20 cellular contexts compared by ENCODE assay signal in genomic region chr1:212957546-212957945, GRCh38. TPM values are rescaled to one million over a fixed set of nuclear protein-coding genes. Genes with fewer than 3 reads are reported as not detected.
DNase-seq lines count a peak whose midpoint lies in the region; ATAC-seq, FAIRE-seq and TF ChIP-seq lines count a peak whose summit lies in the region.
"Had no signal": no experiment of that assay in that cellular context is flagged by ENCODE, and none has a peak within 500 bp of the region (broad histone marks: within the 10 kb centered on the region; RNA-seq: fewer than 3 reads in every experiment).

No MANE protein-coding gene starts in this region.

- H2BK20ac ChIP-seq in IMR-90 (ENCODE audit: low read depth, low read length) (no peak overlapping the region), H1 (ENCODE audit: low read length) (no peak overlapping the region)

- H4K8ac ChIP-seq in IMR-90 (ENCODE audit: low read depth in 2 of 2, low read length in 2 of 2) (peak overlapping the region in 1 of 2 experiments; percentile 47; a peak in 1 of 4 replicates), H1 (ENCODE audit: extremely low read depth, insufficient read depth, low read length) (no peak overlapping the region)

- BruUV-seq in IMR-90 (replicated peaks; lab: Mats Ljungman, UMichigan): no TSS peak

- H2AK9ac ChIP-seq in IMR-90 (replicated peaks; ENCODE audit: low read depth, low read length, poor library complexity): no peak overlapping the region

- in situ Hi-C loops in IMR-90 (cut with MboI; ENCODE audit: low sequenced_read_pairs): no loop called here

- H3K9me3 ChIP-seq in IMR-90 (ENCODE audit: control insufficient read depth, insufficient read depth, low read length) (no peaks in the 10 kb centered on the region), H1 (ENCODE audit: insufficient read depth in 2 of 2, low read depth in 1 of 2, low read length in 1 of 2) (no peaks in the 10 kb centered on the region), thyroid gland (no peaks in the 10 kb centered on the region), esophagus muscularis mucosa (no peaks in the 10 kb centered on the region)

- CTCF ChIA-PET in IMR-90 (lab: Yijun Ruan, JAX): interaction anchor here (1.1 to 1.5 kb wide), 2 partner anchors 9 to 112 kb away, joined by 3 to 4 read pairs; no protein-coding TSS in a partner anchor
- CTCF ChIA-PET in H1 (lab: Charles Lee; ENCODE audit: partially characterized antibody): interaction anchor here (0.7 to 2.3 kb wide), 10 partner anchors 10 to 69 kb away, joined by 3 to 28 read pairs (median 4); no protein-coding TSS in a partner anchor

- TF ChIP-seq POLR2A in GM12892 (IDR thresholded peaks at IDR 0.05; ENCODE audit: low read depth, low read length) (no peak), IMR-90 (IDR thresholded peaks at IDR 0.05; ENCODE audit: low read depth, low read length) (no peak), H1 (IDR thresholded peaks at IDR 0.05; ENCODE audit: control extremely low read depth in 1 of 2, low read depth in 2 of 2, low read length in 2 of 2) (no peak), thyroid gland (IDR thresholded peaks at IDR 0.05) (no peak), esophagus muscularis mucosa (IDR thresholded peaks at IDR 0.05; ENCODE audit: low read depth) (no peak)

- TF ChIP-seq CTCF in IMR-90 (conservative IDR thresholded peaks at IDR 0.05; ENCODE audit: low read depth, low read length) (no peak), H1 (IDR thresholded peaks at IDR 0.05; ENCODE audit: control extremely low read depth in 1 of 3, insufficient read depth in 1 of 3, low read depth in 1 of 3, low read length in 3 of 3) (no peak), thyroid gland (IDR thresholded peaks at IDR 0.05) (no peak), esophagus muscularis mucosa (IDR thresholded peaks at IDR 0.05) (no peak)

- H3K23ac ChIP-seq in IMR-90 (ENCODE audit: low read depth, low read length) (no peak overlapping the region), H1 (ENCODE audit: insufficient read length) (no peak overlapping the region)

- TF ChIP-seq RAD21 in IMR-90 (IDR thresholded peaks at IDR 0.05; ENCODE audit: low read length): no peak
- no peak for TF ChIP-seq RAD21 in H1 (IDR thresholded peaks at IDR 0.05 in 1 of 2, conservative IDR thresholded peaks at IDR 0.05 in 1 of 2; ENCODE audit: low read depth in 2 of 2, low read length in 2 of 2)

- peak overlapping the region; percentile 73 for H2AFZ ChIP-seq in IMR-90 (replicated peaks; ENCODE audit: low read length, poor library complexity)
- no peak overlapping the region for H2AFZ ChIP-seq in H1 (ENCODE audit: low read length)
- H2AFZ ChIP-seq: GM23248 had no signal

- H3K4me2 ChIP-seq in IMR-90 (ENCODE audit: low read depth, low read length): no peak overlapping the region
- H3K4me2 ChIP-seq in H1 (ENCODE audit: insufficient read depth in 1 of 2, low read depth in 2 of 2, low read length in 2 of 2): no peak overlapping the region

- FAIRE-seq in GM12892 (lab: Jason Lieb, UNC) (peak; percentile 17), H1 (lab: Jason Lieb, UNC) (no peak)

- H2BK5ac ChIP-seq in IMR-90 (ENCODE audit: low read depth, low read length, poor library complexity, severe bottlenecking): no peak overlapping the region
- H2BK5ac ChIP-seq in H1 (ENCODE audit: low read depth, low read length): peak overlapping the region; percentile 13; the same call in 1 of the 2 replicates

- H3K4ac ChIP-seq in IMR-90 (ENCODE audit: low read depth, low read length) (peak overlapping the region; percentile 37; the same call in 1 of the 2 replicates), H1 (replicated peaks; ENCODE audit: insufficient read length, low read depth, low read length) (no peak overlapping the region)

- H4K20me1 ChIP-seq in IMR-90 (ENCODE audit: insufficient read depth, low read length) (no peaks in the 10 kb centered on the region), H1 (replicated peaks in 1 of 2; ENCODE audit: control insufficient read depth in 1 of 2, insufficient read depth in 2 of 2, low read length in 2 of 2) (peaks cover 0 to 13% of the 10 kb centered on the region in 2 experiments)

- H3K27me3 ChIP-seq in IMR-90 (ENCODE audit: control insufficient read depth, insufficient read depth, low read length) (no peaks in the 10 kb centered on the region; the same call in 1 of the 2 replicates), H1 (replicated peaks in 1 of 4; ENCODE audit: control insufficient read depth in 3 of 4, extremely low read depth in 1 of 4, insufficient read depth in 3 of 4, low read length in 3 of 4) (no peaks in the 10 kb centered on the region), thyroid gland (no peaks in the 10 kb centered on the region), esophagus muscularis mucosa (no peaks in the 10 kb centered on the region)

- no peak overlapping the region for H3K56ac ChIP-seq in IMR-90 (ENCODE audit: extremely low read depth, insufficient read depth, low read length)
- H3K56ac ChIP-seq in H1 (replicated peaks; ENCODE audit: insufficient read length, low read depth, low read length): no peak overlapping the region

- no peak overlapping the region for H3K9ac ChIP-seq in IMR-90 (ENCODE audit: low read depth, low read length)
- no peak overlapping the region for H3K9ac ChIP-seq in H1 (replicated peaks in 1 of 4; ENCODE audit: extremely low read depth in 1 of 4, low read depth in 3 of 4, low read length in 3 of 4)
- H3K9ac ChIP-seq: GM23248 had no signal

- peaks cover 6% of the 10 kb centered on the region for H3K9me1 ChIP-seq in IMR-90 (ENCODE audit: insufficient read depth, low read length)

- no peak for DNase-seq in GM12892 (ENCODE audit: insufficient read length)
- DNase-seq in IMR-90: no peak
- DNase-seq in H1 (ENCODE audit: low read depth in 1 of 2, low spot score in 2 of 2): no peak
- peak; percentile 65 to 66 for DNase-seq in thyroid gland
- DNase-seq in hypothalamus (lab: John Stamatoyannopoulos, UW): no peak
- no peak for DNase-seq in esophagus muscularis mucosa (ENCODE audit: extremely low spot score)
- DNase-seq: Calu3; CD8-positive, alpha-beta memory T cell; DMS53; GM23248; HCEC 1CT; NCI-H1105; NCI-H146; NCI-H2029; NCI-H226; SIG-M5; T-cell had no signal

- peak overlapping the region; percentile 33; the same call in 1 of the 2 replicates for H4K91ac ChIP-seq in IMR-90 (ENCODE audit: insufficient read depth, low read depth, low read length)
- H4K91ac ChIP-seq in H1 (replicated peaks; ENCODE audit: insufficient read length, low read length): no peak overlapping the region

- no peaks in the 10 kb centered on the region for H3K23me2 ChIP-seq in H1 (ENCODE audit: low read depth, low read length)

- TF ChIP-seq EP300 in H1 (IDR thresholded peaks at IDR 0.05; ENCODE audit: borderline replicate concordance in 1 of 2, low read depth in 2 of 2, low read length in 2 of 2) (no peak), esophagus muscularis mucosa (IDR thresholded peaks at IDR 0.05) (no peak)

- POLR2A ChIA-PET in IMR-90 (lab: Charles Lee; ENCODE audit: unreplicated experiment) (no interaction called here), H1 (lab: Charles Lee; ENCODE audit: partially characterized antibody) (interaction anchor here (0.6 to 12.7 kb wide), 18 partner anchors 9 to 1519 kb away, joined by 3 to 240 read pairs (median 4); no protein-coding TSS in a partner anchor)

- H3K4me3 ChIP-seq in IMR-90 (ENCODE audit: insufficient read depth, low read depth, low read length): no peak overlapping the region
- no peak overlapping the region for H3K4me3 ChIP-seq in H1 (ENCODE audit: extremely low read depth in 1 of 4, insufficient read depth in 2 of 4, low read depth in 3 of 4, low read length in 4 of 4)
- H3K4me3 ChIP-seq in thyroid gland (replicated peaks in 1 of 3): no peak overlapping the region
- no peak overlapping the region for H3K4me3 ChIP-seq in esophagus muscularis mucosa
- H3K4me3 ChIP-seq: GM23248 had no signal

- H2BK120ac ChIP-seq in IMR-90 (ENCODE audit: low read depth, low read length) (peak overlapping the region; percentile 53; the same call in 1 of the 2 replicates), H1 (replicated peaks; ENCODE audit: low read depth, low read length) (no peak overlapping the region)

- 0 out of 2 replicates have a peak overlapping the region, but pooled peaks have one; percentile 20 for H3K14ac ChIP-seq in IMR-90 (replicated peaks; ENCODE audit: low read depth, low read length)
- H3K14ac ChIP-seq in H1 (ENCODE audit: insufficient read length): no peak overlapping the region

- ATAC-seq in IMR-90 (ENCODE audit: low read depth): no peak
- no peak for ATAC-seq in GM21381 (IDR thresholded peaks at IDR 0.05; ENCODE audit: unreplicated experiment)
- ATAC-seq: Panc1, SK-N-SH treated with all-trans-retinoic acid at 6 μM for 48 hours, T-cell had no signal

- intact Hi-C loops in IMR-90 (cut with micrococcal nuclease) (no loop called here), thyroid gland (cut with DNase I) (no loop called here), esophagus muscularis mucosa (cut with DNase I) (no loop called here)

- no peak overlapping the region for H2BK12ac ChIP-seq in H1 (ENCODE audit: low read depth, low read length)

- no peaks in the 10 kb centered on the region; a peak in 1 of 4 replicates for H3K79me1 ChIP-seq in IMR-90 (ENCODE audit: low read depth in 1 of 2, low read length in 2 of 2)
- peaks cover 13% of the 10 kb centered on the region for H3K79me1 ChIP-seq in H1 (ENCODE audit: low read depth, low read length)

- no peak overlapping the region for H3K18ac ChIP-seq in IMR-90 (ENCODE audit: low read depth, low read length)
- H3K18ac ChIP-seq in H1 (ENCODE audit: extremely low read depth, low read length): no peak overlapping the region

- H3K27ac ChIP-seq in IMR-90 (ENCODE audit: insufficient read depth, low read length) (no peak overlapping the region), H1 (ENCODE audit: low read depth, low read length) (no peak overlapping the region), thyroid gland (no peak overlapping the region), esophagus muscularis mucosa (replicated peaks in 1 of 4) (no peak overlapping the region)
- H3K27ac ChIP-seq: GM23248 had no signal

- WGBS in IMR-90 (ENCODE audit: extremely low coverage in 2 of 2, insufficient read length in 1 of 2), 2 experiments: no CpG with 5 or more reads among the region's 6 CpGs
- 93% methylated on average over 6 of the region's 6 CpGs; no CpG with 5 or more reads in 1 of the 2 experiments for WGBS in H1 (ENCODE audit: extremely low coverage in 1 of 2, insufficient coverage in 1 of 2, insufficient read length in 1 of 2, insufficient replicate concordance in 2 of 2, low coverage in 1 of 2, low lambda C conversion rate in 2 of 2, missing lambda C conversion rate in 1 of 2), 2 experiments
- WGBS in thyroid gland, 2 donors: 33 to 54% methylated on average over 6 of the region's 6 CpGs
- 88% methylated on average over 6 of the region's 6 CpGs for WGBS in esophagus muscularis mucosa

- peak overlapping the region; percentile 24; the same call in 1 of the 2 replicates for H2AK5ac ChIP-seq in IMR-90 (ENCODE audit: low read depth, low read length)
- H2AK5ac ChIP-seq in H1 (ENCODE audit: low read depth, low read length): no peak overlapping the region

- H4K5ac ChIP-seq in IMR-90 (ENCODE audit: low read depth, low read length) (no peak overlapping the region), H1 (ENCODE audit: insufficient read length, low read depth, low read length) (no peak overlapping the region)

- H3K79me2 ChIP-seq in H1 (ENCODE audit: control insufficient read depth in 1 of 2, insufficient read depth in 2 of 2, low read length in 2 of 2): peaks cover 0 to 67% of the 10 kb centered on the region in 2 experiments; a peak in 2 of 4 replicates

- H3K36me3 ChIP-seq in IMR-90 (ENCODE audit: control insufficient read depth, insufficient read depth, low read length): peaks cover 36% of the 10 kb centered on the region
- peaks cover 49 to 100% (median 86%) of the 10 kb centered on the region in 4 experiments for H3K36me3 ChIP-seq in H1 (ENCODE audit: control insufficient read depth in 2 of 4, insufficient read depth in 4 of 4, low read length in 3 of 4)
- no peaks in the 10 kb centered on the region for H3K36me3 ChIP-seq in thyroid gland
- H3K36me3 ChIP-seq in esophagus muscularis mucosa: peaks cover 0 to 8% (median 3%) of the 10 kb centered on the region in 4 donors

- dilution Hi-C loops in IMR-90 (cut with HindIII; ENCODE audit: low sequenced_read_pairs, unreplicated experiment): no loop called here

- H2BK15ac ChIP-seq in IMR-90 (ENCODE audit: low read depth, low read length) (no peak overlapping the region), H1 (ENCODE audit: low read length) (no peak overlapping the region)

- H3K4me1 ChIP-seq in IMR-90 (ENCODE audit: control insufficient read depth, insufficient read depth, low read length) (peaks cover 6% of the 10 kb centered on the region), H1 (replicated peaks in 1 of 4; ENCODE audit: control insufficient read depth in 3 of 4, insufficient read depth in 4 of 4, low read length in 3 of 4) (peaks cover 5 to 18% (median 14%) of the 10 kb centered on the region in 4 experiments), thyroid gland (no peaks in the 10 kb centered on the region), esophagus muscularis mucosa (peaks cover 0 to 3% (median 2%) of the 10 kb centered on the region in 4 donors)

RNA-seq across cellular contexts. Expression of gene VASH2, which starts 7.2 kb away (rescaled TPM):
- 35.6 TPM for polyA plus RNA-seq in GM12892 (2012; ENCODE audit: missing spikeins)
- total RNA-seq in IMR-90 (2012; rRNA removed) (0.83 and 0.90 TPM in 2 replicates), thyroid gland (1 to 10 TPM in 2 of 4 donors, under 1 TPM in 2; 0.24 to 2.0 (median 1.1) TPM), esophagus muscularis mucosa (1 to 10 TPM; 1.9 to 8.3 (median 2.6) TPM)
- polyA plus RNA-seq in IMR-90 (2012; rRNA removed) (1.1 and 1.2 TPM in 2 replicates), H1 (2011; rRNA removed) (44.0 and 51.4 TPM in 2 replicates)
- polyA plus RNA-seq in IMR-90 (2012; cell fraction: cytosol; rRNA removed): 0.82 and 1.0 TPM in 2 replicates
- 0.92 and 2.2 TPM in 2 replicates for polyA plus RNA-seq in IMR-90 (2012; cell fraction: nucleus; rRNA removed; ENCODE audit: low replicate concordance)
- 184 and 187 TPM in 2 replicates for total RNA-seq in H1 (2021; fragmentation: NEBNext Ultra II Directional; extraction: Animal tissue kit (Norgen Biotek cat#: 25700))
- 58.3 TPM for polyA plus RNA-seq in H1 (2011; cell fraction: cytosol; rRNA removed)
- 162 TPM for polyA plus RNA-seq in H1 (2011; cell fraction: nucleus; rRNA removed)
- polyA plus RNA-seq in H1 (2012, experiment 1 of 2): 80.3 to 102 TPM (median 93.1 TPM) in 4 replicates
- polyA plus RNA-seq in H1 (2012, experiment 2 of 2): 13.9 TPM
- 125 TPM for polyA plus RNA-seq in H1 (2013, experiment 1 of 2)
- 109 TPM for polyA plus RNA-seq in H1 (2013, experiment 2 of 2)
- polyA minus RNA-seq in H1 (2011; rRNA and poly(A)+ RNA removed): 145 and 147 TPM in 2 replicates
- polyA minus RNA-seq in H1 (2011; cell fraction: cytosol; rRNA and poly(A)+ RNA removed): 113 TPM
- polyA minus RNA-seq in H1 (2011; cell fraction: nucleus; rRNA and poly(A)+ RNA removed): 237 TPM
- total RNA-seq: GM23248 had no signal
- polyA plus RNA-seq: CD8-positive, alpha-beta memory T cell had no signal

RNA-seq across cellular contexts. Expression of gene ANGEL2, which starts 58.1 kb away (rescaled TPM):
- polyA plus RNA-seq in GM12892 (2012; ENCODE audit: missing spikeins): 27.5 TPM
- 44.1 and 49.2 TPM in 2 replicates for total RNA-seq in IMR-90 (2012; rRNA removed)
- polyA plus RNA-seq in IMR-90 (2012; rRNA removed): 10.6 and 13.4 TPM in 2 replicates
- polyA plus RNA-seq in IMR-90 (2012; cell fraction: cytosol; rRNA removed): 5.2 and 5.8 TPM in 2 replicates
- polyA plus RNA-seq in IMR-90 (2012; cell fraction: nucleus; rRNA removed; ENCODE audit: low replicate concordance): 7.3 and 32.8 TPM in 2 replicates
- total RNA-seq in H1 (2021; fragmentation: NEBNext Ultra II Directional; extraction: Animal tissue kit (Norgen Biotek cat#: 25700)): 36.0 and 39.9 TPM in 2 replicates
- polyA plus RNA-seq in H1 (2011; rRNA removed): 15.7 and 18.1 TPM in 2 replicates
- 17.6 TPM for polyA plus RNA-seq in H1 (2011; cell fraction: cytosol; rRNA removed)
- polyA plus RNA-seq in H1 (2011; cell fraction: nucleus; rRNA removed): 14.5 TPM
- polyA plus RNA-seq in H1 (2012, experiment 1 of 2): 17.1 to 25.9 TPM (median 19.9 TPM) in 4 replicates
- polyA plus RNA-seq in H1 (2012, experiment 2 of 2): 3.5 TPM
- polyA plus RNA-seq in H1 (2013, experiment 1 of 2): 24.0 TPM
- polyA plus RNA-seq in H1 (2013, experiment 2 of 2): 20.7 TPM
- polyA minus RNA-seq in H1 (2011; rRNA and poly(A)+ RNA removed): 29.8 and 44.0 TPM in 2 replicates
- 27.1 TPM for polyA minus RNA-seq in H1 (2011; cell fraction: cytosol; rRNA and poly(A)+ RNA removed)
- polyA minus RNA-seq in H1 (2011; cell fraction: nucleus; rRNA and poly(A)+ RNA removed): 45.1 TPM
- total RNA-seq in thyroid gland: 10 to 100 TPM; 46.7 to 77.8 (median 65.7) TPM
- total RNA-seq in esophagus muscularis mucosa: 10 to 100 TPM; 24.4 to 46.1 (median 34.8) TPM

Comparison
In these comparisons a context has a peak if more than half of its experiments do, and no peak if none do; other contexts are left out.
1. DNase-seq: peak in thyroid gland (2 of 2); none in GM12892 (single experiment), IMR-90 (single experiment), H1 (0 of 2), hypothalamus (0 of 51) and esophagus muscularis mucosa (single experiment).
2. RNA of gene VASH2, which starts 7.2 kb away (total RNA-seq): 184 to 187 TPM in H1; 1.9 to 8.3 TPM in esophagus muscularis mucosa, 0.24 to 2.0 TPM in thyroid gland and 0.83 to 0.90 TPM in IMR-90; every median in the first group is over 10 times any median in the second.